ENCODE assay signal across 8 cellular contexts in the genomic region with DNA sequence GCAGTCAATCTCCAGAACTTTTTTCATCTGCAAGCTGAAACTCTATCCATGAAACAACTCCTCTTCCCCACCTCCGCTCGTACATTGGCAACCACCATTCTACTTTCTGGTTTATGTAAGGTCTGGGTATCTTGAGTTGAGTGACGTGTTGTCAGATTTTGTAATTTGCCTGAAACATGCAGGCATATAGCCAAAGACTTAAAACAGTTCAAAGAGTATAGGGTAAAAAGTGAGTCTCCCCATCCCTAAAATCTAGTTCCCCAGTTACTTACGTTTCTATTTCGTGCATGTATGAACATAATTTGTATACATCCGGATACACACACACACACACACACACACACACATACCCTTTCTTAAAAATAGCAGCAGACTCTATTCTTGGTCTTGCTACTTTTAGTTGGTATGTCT. TPM values are rescaled to one million over a fixed set of nuclear protein-coding genes. Genes with fewer than 3 reads are reported as not detected.
DNase-seq lines count a peak whose midpoint lies in the region; ATAC-seq, FAIRE-seq and TF ChIP-seq lines count a peak whose summit lies in the region.

No MANE protein-coding gene starts in this region.

- no peaks in the 10 kb centered on the region for H3K27me3 Mint-ChIP-seq in activated CD8-positive, alpha-beta memory T cell treated with anti-CD3 and anti-CD28 coated beads, Interleukin-2, amount 10 ng/mL, durations not matched to agents 7 days and 5 days
- no peaks in the 10 kb centered on the region for H3K27me3 Mint-ChIP-seq in natural killer cell (ENCODE audit: low read depth in 2 of 2)

- 79% methylated on average over 6 of the region's 6 CpGs; no CpG with 5 or more reads in 1 of the 2 experiments for WGBS in H1 (ENCODE audit: extremely low coverage in 1 of 2, insufficient coverage in 1 of 2, insufficient read length in 1 of 2, insufficient replicate concordance in 2 of 2, low coverage in 1 of 2, low lambda C conversion rate in 2 of 2, missing lambda C conversion rate in 1 of 2), 2 experiments

- peak overlapping the region; percentile 77 to 81 for H3K4me2 ChIP-seq in H1 (ENCODE audit: insufficient read depth in 1 of 2, low read depth in 2 of 2, low read length in 2 of 2)

- peak overlapping the region; percentile 88 to 93 (median 90) for H3K4me3 ChIP-seq in H1 (ENCODE audit: extremely low read depth in 1 of 4, insufficient read depth in 2 of 4, low read depth in 3 of 4, low read length in 4 of 4)

- no peaks in the 10 kb centered on the region for H3K9me3 Mint-ChIP-seq in activated CD8-positive, alpha-beta memory T cell treated with anti-CD3 and anti-CD28 coated beads, Interleukin-2, amount 10 ng/mL, durations not matched to agents 7 days and 5 days (ENCODE audit: low read depth)
- H3K9me3 Mint-ChIP-seq in natural killer cell = no peaks in the 10 kb centered on the region

- POLR2A ChIA-PET in H1 (lab: Charles Lee; ENCODE audit: partially characterized antibody) = interaction anchor here (1.3 to 2.6 kb wide), 3 partner anchors 8 to 32 kb away, joined by 4 to 15 read pairs (median 5); no protein-coding TSS in a partner anchor

- H2BK20ac ChIP-seq in H1 (ENCODE audit: low read length) = no peak overlapping the region

- TF ChIP-seq CTCF in H1 (IDR thresholded peaks at IDR 0.05; ENCODE audit: control extremely low read depth in 1 of 3, insufficient read depth in 1 of 3, low read depth in 1 of 3, low read length in 3 of 3) (no peak), natural killer cell (IDR thresholded peaks at IDR 0.05) (no peak)

- intact Hi-C loops in natural killer cell (cut with micrococcal nuclease) = no loop called here

- no peak overlapping the region for H3K56ac ChIP-seq in H1 (replicated peaks; ENCODE audit: insufficient read length, low read depth, low read length)

- peaks cover 9% of the 10 kb centered on the region for H3K36me3 Mint-ChIP-seq in activated CD8-positive, alpha-beta memory T cell treated with anti-CD3 and anti-CD28 coated beads, Interleukin-2, amount 10 ng/mL, durations not matched to agents 7 days and 5 days
- no peaks in the 10 kb centered on the region for H3K36me3 Mint-ChIP-seq in natural killer cell

- H3K27ac Mint-ChIP-seq in activated CD8-positive, alpha-beta memory T cell treated with anti-CD3 and anti-CD28 coated beads, Interleukin-2, amount 10 ng/mL, durations not matched to agents 7 days and 5 days = peak overlapping the region; percentile 99
- H3K27ac Mint-ChIP-seq in natural killer cell = peak overlapping the region; percentile 97 to 98

- H3K9ac ChIP-seq in H1 (replicated peaks in 1 of 4; ENCODE audit: extremely low read depth in 1 of 4, low read depth in 3 of 4, low read length in 3 of 4) = peak overlapping the region in 1 of 4 experiments; percentile 53; a peak in 1 of 7 replicates

- no peak overlapping the region for H3K14ac ChIP-seq in H1 (ENCODE audit: insufficient read length)

- no peak overlapping the region for H2BK12ac ChIP-seq in H1 (ENCODE audit: low read depth, low read length)

- no peak overlapping the region for H4K91ac ChIP-seq in H1 (replicated peaks; ENCODE audit: insufficient read length, low read length)

- H4K5ac ChIP-seq in H1 (ENCODE audit: insufficient read length, low read depth, low read length) = no peak overlapping the region

- no peak for TF ChIP-seq POLR2A in H1 (IDR thresholded peaks at IDR 0.05; ENCODE audit: control extremely low read depth in 1 of 2, low read depth in 2 of 2, low read length in 2 of 2)

- no peak overlapping the region for H2AFZ ChIP-seq in H1 (ENCODE audit: low read length)

- H3K27me3 ChIP-seq in H1 (replicated peaks in 1 of 4; ENCODE audit: control insufficient read depth in 3 of 4, extremely low read depth in 1 of 4, insufficient read depth in 3 of 4, low read length in 3 of 4) = no peaks in the 10 kb centered on the region

- H3K4me1 ChIP-seq in H1 (replicated peaks in 1 of 4; ENCODE audit: control insufficient read depth in 3 of 4, insufficient read depth in 4 of 4, low read length in 3 of 4) = no peaks in the 10 kb centered on the region; a peak in 3 of 7 replicates

- H3K23me2 ChIP-seq in H1 (ENCODE audit: low read depth, low read length) = peaks cover 5% of the 10 kb centered on the region

- DNase-seq in activated CD8-positive, alpha-beta memory T cell treated with anti-CD3 and anti-CD28 coated beads, Interleukin-2, amount 10 ng/mL, durations not matched to agents 7 days and 5 days = no peak
- DNase-seq in activated CD8-positive, alpha-beta memory T cell treated with anti-CD3 and anti-CD28 coated beads for 24 hours = no peak
- DNase-seq in RPMI8226 (peak; percentile 7), H1 (ENCODE audit: low read depth in 1 of 2, low spot score in 2 of 2) (no peak), natural killer cell (no peak), epidermal melanocyte (ENCODE audit: insufficient read length, low spot score) (no peak)

- no peak overlapping the region for H3K27ac ChIP-seq in H1 (ENCODE audit: low read depth, low read length)

- TF ChIP-seq RAD21 in H1 (IDR thresholded peaks at IDR 0.05 in 1 of 2, conservative IDR thresholded peaks at IDR 0.05 in 1 of 2; ENCODE audit: low read depth in 2 of 2, low read length in 2 of 2) = no peak

- H3K79me1 ChIP-seq in H1 (ENCODE audit: low read depth, low read length) = no peaks in the 10 kb centered on the region; the same call in 1 of the 2 replicates

- no peak overlapping the region for H3K23ac ChIP-seq in H1 (ENCODE audit: insufficient read length)

- no peak overlapping the region for H3K18ac ChIP-seq in H1 (ENCODE audit: extremely low read depth, low read length)

- FAIRE-seq in H1 (lab: Jason Lieb, UNC) = no peak

- H2BK5ac ChIP-seq in H1 (ENCODE audit: low read depth, low read length) = no peak overlapping the region

- H2AK5ac ChIP-seq in H1 (ENCODE audit: low read depth, low read length) = no peak overlapping the region

- H4K20me1 ChIP-seq in H1 (replicated peaks in 1 of 2; ENCODE audit: control insufficient read depth in 1 of 2, insufficient read depth in 2 of 2, low read length in 2 of 2) = no peaks in the 10 kb centered on the region

- no peak for TF ChIP-seq EP300 in H1 (IDR thresholded peaks at IDR 0.05; ENCODE audit: borderline replicate concordance in 1 of 2, low read depth in 2 of 2, low read length in 2 of 2)

- CTCF ChIA-PET in activated CD8-positive, alpha-beta memory T cell treated with anti-CD3 and anti-CD28 coated beads, Interleukin-2, amount 10 ng/mL, durations not matched to agents 7 days and 5 days (lab: Charles Lee) = interaction anchor here (1.0 to 2.9 kb wide), 6 partner anchors 14 to 338 kb away, joined by 3 to 11 read pairs (median 10); partner anchors contain the start of genes INIP and KIAA1958
- CTCF ChIA-PET in H1 (lab: Charles Lee; ENCODE audit: partially characterized antibody) = no interaction called here

- H2BK120ac ChIP-seq in H1 (replicated peaks; ENCODE audit: low read depth, low read length) = no peak overlapping the region

- H2BK15ac ChIP-seq in H1 (ENCODE audit: low read length) = no peak overlapping the region

- no peak for ATAC-seq in activated CD8-positive, alpha-beta memory T cell treated with anti-CD3 and anti-CD28 coated beads, Interleukin-2, amount 10 ng/mL, durations not matched to agents 7 days and 5 days
- ATAC-seq in natural killer cell (no peak), GM19328 (IDR thresholded peaks at IDR 0.05; ENCODE audit: unreplicated experiment) (no peak), GM21526 (IDR thresholded peaks at IDR 0.05; ENCODE audit: low FRiP score, unreplicated experiment) (no peak)

- no peak overlapping the region for H3K4ac ChIP-seq in H1 (replicated peaks; ENCODE audit: insufficient read length, low read depth, low read length)

- H3K4me3 Mint-ChIP-seq in activated CD8-positive, alpha-beta memory T cell treated with anti-CD3 and anti-CD28 coated beads, Interleukin-2, amount 10 ng/mL, durations not matched to agents 7 days and 5 days = peak overlapping the region; percentile 90
- H3K4me3 Mint-ChIP-seq in natural killer cell = peak overlapping the region; percentile 100

- H3K4me1 Mint-ChIP-seq in activated CD8-positive, alpha-beta memory T cell treated with anti-CD3 and anti-CD28 coated beads, Interleukin-2, amount 10 ng/mL, durations not matched to agents 7 days and 5 days = peaks cover 53% of the 10 kb centered on the region
- H3K4me1 Mint-ChIP-seq in natural killer cell = peaks cover 39 to 48% of the 10 kb centered on the region in 2 donors

- H3K9me3 ChIP-seq in H1 (ENCODE audit: insufficient read depth in 2 of 2, low read depth in 1 of 2, low read length in 1 of 2) = no peaks in the 10 kb centered on the region

- H3K36me3 ChIP-seq in H1 (ENCODE audit: control insufficient read depth in 2 of 4, insufficient read depth in 4 of 4, low read length in 3 of 4) = no peaks in the 10 kb centered on the region

- no peak overlapping the region for H4K8ac ChIP-seq in H1 (ENCODE audit: extremely low read depth, insufficient read depth, low read length)

- H3K79me2 ChIP-seq in H1 (ENCODE audit: control insufficient read depth in 1 of 2, insufficient read depth in 2 of 2, low read length in 2 of 2) = peaks cover 0 to 13% of the 10 kb centered on the region in 2 experiments; a peak in 2 of 4 replicates

RNA-seq across cellular contexts. Expression of gene HSDL2, which starts 0.9 kb away (rescaled TPM):
- 10 to 100 TPM; 18.2 to 19.3 TPM for total RNA-seq in activated CD8-positive, alpha-beta memory T cell treated with anti-CD3 and anti-CD28 coated beads, Interleukin-2, amount 10 ng/mL, durations not matched to agents 7 days and 5 days
- total RNA-seq in H1 (2021; fragmentation: NEBNext Ultra II Directional; extraction: Animal tissue kit (Norgen Biotek cat#: 25700)) = 15.4 and 16.4 TPM in 2 replicates
- polyA plus RNA-seq in H1 (2011; rRNA removed) = 3.1 and 6.6 TPM in 2 replicates
- 8.7 TPM for polyA plus RNA-seq in H1 (2011; cell fraction: cytosol; rRNA removed)
- 3.3 TPM for polyA plus RNA-seq in H1 (2011; cell fraction: nucleus; rRNA removed)
- 12.7 to 18.9 TPM (median 15.6 TPM) in 4 replicates for polyA plus RNA-seq in H1 (2012, experiment 1 of 2)
- polyA plus RNA-seq in H1 (2012, experiment 2 of 2) = 1.2 TPM
- 14.5 TPM for polyA plus RNA-seq in H1 (2013, experiment 1 of 2)
- 14.3 TPM for polyA plus RNA-seq in H1 (2013, experiment 2 of 2)
- polyA minus RNA-seq in H1 (2011; rRNA and poly(A)+ RNA removed) = 11.7 and 27.7 TPM in 2 replicates
- polyA minus RNA-seq in H1 (2011; cell fraction: cytosol; rRNA and poly(A)+ RNA removed) = 9.5 TPM
- polyA minus RNA-seq in H1 (2011; cell fraction: nucleus; rRNA and poly(A)+ RNA removed) = 24.4 TPM
- total RNA-seq in natural killer cell = 10 to 100 TPM in 1 of 3 donors, 1 to 10 TPM in 2; 7.9 to 18.3 (median 8.6) TPM

RNA-seq across cellular contexts. Expression of gene PTBP3, which starts 47.4 kb away (rescaled TPM):
- total RNA-seq in activated CD8-positive, alpha-beta memory T cell treated with anti-CD3 and anti-CD28 coated beads, Interleukin-2, amount 10 ng/mL, durations not matched to agents 7 days and 5 days = 100 to 1,000 TPM; 152 to 186 TPM
- 104 and 124 TPM in 2 replicates for total RNA-seq in H1 (2021; fragmentation: NEBNext Ultra II Directional; extraction: Animal tissue kit (Norgen Biotek cat#: 25700))
- 51.0 and 87.8 TPM in 2 replicates for polyA plus RNA-seq in H1 (2011; rRNA removed)
- polyA plus RNA-seq in H1 (2011; cell fraction: cytosol; rRNA removed) = 35.2 TPM
- 22.6 TPM for polyA plus RNA-seq in H1 (2011; cell fraction: nucleus; rRNA removed)
- polyA plus RNA-seq in H1 (2012, experiment 1 of 2) = 15.7 to 34.2 TPM (median 28.2 TPM) in 4 replicates
- 2.9 TPM for polyA plus RNA-seq in H1 (2012, experiment 2 of 2)
- 48.2 TPM for polyA plus RNA-seq in H1 (2013, experiment 1 of 2)
- 46.7 TPM for polyA plus RNA-seq in H1 (2013, experiment 2 of 2)
- 168 and 239 TPM in 2 replicates for polyA minus RNA-seq in H1 (2011; rRNA and poly(A)+ RNA removed)
- 51.4 TPM for polyA minus RNA-seq in H1 (2011; cell fraction: cytosol; rRNA and poly(A)+ RNA removed)
- 56.7 TPM for polyA minus RNA-seq in H1 (2011; cell fraction: nucleus; rRNA and poly(A)+ RNA removed)
- 100 to 1,000 TPM; 135 to 156 (median 140) TPM for total RNA-seq in natural killer cell
